20 cellular contexts compared by ENCODE assay signal in the genomic region with DNA sequence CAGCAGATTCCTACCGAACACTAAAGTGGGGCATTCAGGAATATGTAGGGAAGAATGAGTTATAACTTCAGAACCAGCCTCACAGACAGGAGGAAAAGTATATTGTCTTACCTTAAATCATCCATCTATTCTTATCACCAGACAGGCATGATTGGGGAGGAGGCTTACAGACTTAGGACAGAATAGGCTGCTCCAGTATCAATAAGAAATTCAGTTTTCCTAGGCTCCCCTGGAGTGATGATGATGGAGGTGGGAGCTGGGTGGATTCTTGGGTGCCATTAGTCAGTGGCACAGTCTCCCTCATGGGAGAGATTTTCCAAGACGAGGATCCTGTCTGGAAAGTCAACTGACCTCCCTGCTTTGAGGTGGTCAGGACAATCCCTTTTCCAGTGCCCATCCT.
"Had no signal": no experiment of that assay in that cellular context is flagged by ENCODE, and none has a peak within 500 bp of the region (broad histone marks: within the 10 kb centered on the region; RNA-seq: fewer than 3 reads in every experiment).

No MANE protein-coding gene starts in this region.

- H3K4me1 ChIP-seq: SJSA1 had no signal

- H3K36me3 ChIP-seq: SJSA1 had no signal

- H3K9ac ChIP-seq: KMS-11 had no signal

- ATAC-seq: K562 had no signal

- H3K27me3 ChIP-seq: SJSA1 had no signal

- H3K4me2 ChIP-seq: KMS-11 had no signal

- H3K9me3 ChIP-seq: SJSA1 had no signal

- H3K27ac ChIP-seq: KMS-11, SJSA1, SK-N-MC had no signal

- H3K4me3 ChIP-seq: K562, SJSA1, SK-N-MC had no signal

- DNase-seq: MM.1S; NCI-H1092 treated with DMSO at 0.1 percent for 48 hours; NCI-H1436; NCI-H187; NCI-H2029; NCI-H2081 treated with DMSO at 0.1 percent for 48 hours; NCI-H2171 treated with DMSO at 0.1 percent for 48 hours; NCI-H345; NCI-H446 treated with DMSO at 0.1 percent for 48 hours; NCI-H510A treated with DMSO at 0.1 percent for 48 hours; NCI-H526; NK-92 treated with Interleukin-12 subunit alpha and Interleukin-12 subunit beta, amount 100 ng/mL, for 24 hours; OCI-M1; Right ventricle myocardium superior; RPMI8226; SIG-M5 had no signal
